In the genomic region with DNA sequence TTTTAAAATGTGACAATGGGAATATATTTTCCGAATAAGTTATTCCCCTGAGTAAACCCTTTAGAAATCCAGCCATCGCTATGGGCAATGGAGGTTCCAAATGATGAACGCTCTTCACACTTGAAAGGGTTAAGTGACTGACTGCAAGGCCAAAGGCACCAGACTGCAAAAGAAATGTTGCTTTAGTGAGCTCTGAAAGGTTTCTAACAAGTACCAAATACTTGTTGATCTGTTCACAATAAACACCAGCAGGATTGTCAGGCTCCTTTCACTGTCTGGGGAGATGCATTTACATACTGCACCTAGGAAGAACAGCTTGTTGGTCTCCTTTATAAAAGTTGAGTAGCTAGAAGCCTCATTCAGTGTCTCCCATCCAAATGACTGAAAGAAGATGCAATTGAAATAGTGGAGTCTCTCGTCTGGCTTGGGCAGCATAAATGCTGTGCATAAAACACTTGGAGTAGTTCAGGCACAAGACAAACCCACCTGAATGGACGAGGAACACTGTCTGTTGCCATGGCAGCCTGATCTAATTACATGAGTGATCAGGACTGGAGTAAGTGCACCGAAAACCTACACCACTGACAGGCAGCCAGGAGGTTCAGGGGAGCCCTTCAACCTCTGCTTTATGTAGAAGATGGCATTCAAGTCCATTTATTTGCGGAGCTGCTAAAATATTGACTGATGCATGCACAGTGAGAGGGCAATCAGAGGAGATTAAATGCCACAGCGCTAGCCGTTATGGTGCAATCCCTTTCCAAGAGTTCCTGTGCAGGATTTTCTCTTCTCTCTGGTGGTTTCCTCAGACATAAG, we compare ENCODE assay signal across 1 cellular context.
TF ChIP-seq lines count a peak whose summit lies in the region.

No MANE protein-coding gene starts in this region.

TF ChIP-seq in HepG2, 621 proteins besides CTCF, POLR2A, EP300 and RAD21 (continued from another document):
- TF ChIP-seq GATAD2A (CRISPR knock-in tag; IDR thresholded peaks at IDR 0.05) (0 out of 2 replicates have a peak, but pooled peaks have one; percentile 11), ZNF331 (CRISPR knock-in tag; IDR thresholded peaks at IDR 0.05) (0 out of 2 replicates have a peak, but pooled peaks have one; percentile 32), ARNTL (CRISPR knock-in tag; IDR thresholded peaks at IDR 0.05) (no peak), CEBPB (IDR thresholded peaks at IDR 0.05; ENCODE audit: borderline replicate concordance, low read depth, low read length) (peak; percentile 78), ZNF34 (CRISPR knock-in tag; IDR thresholded peaks at IDR 0.05; ENCODE audit: borderline replicate concordance) (no peak), SP4 (CRISPR knock-in tag; IDR thresholded peaks at IDR 0.05) (no peak), MYC (CRISPR knock-in tag; IDR thresholded peaks at IDR 0.05; ENCODE audit: borderline replicate concordance) (no peak), ATF5 (CRISPR knock-in tag; IDR thresholded peaks at IDR 0.05; ENCODE audit: low read depth) (no peak), ZNF652 (CRISPR knock-in tag; IDR thresholded peaks at IDR 0.05; ENCODE audit: borderline replicate concordance, low read depth) (peak; percentile 90), FOSL2 (CRISPR knock-in tag; IDR thresholded peaks at IDR 0.05) (no peak), RARG (CRISPR knock-in tag; IDR thresholded peaks at IDR 0.05; ENCODE audit: low read depth) (no peak), BRD4 (CRISPR knock-in tag; IDR thresholded peaks at IDR 0.05) (no peak), RBM22 (optimal IDR thresholded peaks at IDR 0.05; ENCODE audit: low read length) (peak; percentile 54), MXI1 (IDR thresholded peaks at IDR 0.05; ENCODE audit: borderline replicate concordance, low read depth, low read length) (0 out of 3 replicates have a peak, but pooled peaks have one; percentile 12), HMGXB4 (CRISPR knock-in tag; IDR thresholded peaks at IDR 0.05; ENCODE audit: borderline replicate concordance in 1 of 2, low read depth in 1 of 2) (0 out of 4 replicates have a peak, but pooled peaks of 1 of the 2 experiments have one; percentile 19), ZNF510 (CRISPR knock-in tag; IDR thresholded peaks at IDR 0.05; ENCODE audit: low read depth) (no peak), SALL2 (CRISPR knock-in tag; IDR thresholded peaks at IDR 0.05) (no peak), ZNF335 (CRISPR knock-in tag; IDR thresholded peaks at IDR 0.05) (peak; percentile 71; the same call in 1 of the 2 replicates), SNRNP70 (IDR thresholded peaks at IDR 0.05; ENCODE audit: low read depth, low read length) (no peak), KDM4B (CRISPR knock-in tag; IDR thresholded peaks at IDR 0.05) (peak; percentile 30; the same call in 1 of the 2 replicates), ZC3H4 (CRISPR knock-in tag; IDR thresholded peaks at IDR 0.05; ENCODE audit: borderline replicate concordance) (no peak), JARID2 (CRISPR knock-in tag; IDR thresholded peaks at IDR 0.05; ENCODE audit: insufficient replicate concordance) (no peak), TGIF2 (CRISPR knock-in tag; IDR thresholded peaks at IDR 0.05) (0 out of 2 replicates have a peak, but pooled peaks have one; percentile 52), MATR3 (CRISPR knock-in tag; IDR thresholded peaks at IDR 0.05) (no peak), ZNF501 (CRISPR knock-in tag; IDR thresholded peaks at IDR 0.05) (no peak), RFX1 (IDR thresholded peaks at IDR 0.05) (peak; percentile 68), CEBPG (CRISPR knock-in tag; IDR thresholded peaks at IDR 0.05) (peak; percentile 76), EED (CRISPR knock-in tag; IDR thresholded peaks at IDR 0.05) (no peak), MTF2 (CRISPR knock-in tag; IDR thresholded peaks at IDR 0.05; ENCODE audit: borderline replicate concordance) (no peak), RBAK (CRISPR knock-in tag; IDR thresholded peaks at IDR 0.05) (no peak), KDM2A (CRISPR knock-in tag; IDR thresholded peaks at IDR 0.05; ENCODE audit: borderline replicate concordance, low read depth) (0 out of 2 replicates have a peak, but pooled peaks have one; percentile 22), MBD4 (IDR thresholded peaks at IDR 0.05; ENCODE audit: borderline replicate concordance, low read length) (no peak), NFKBIZ (CRISPR knock-in tag; IDR thresholded peaks at IDR 0.05) (0 out of 2 replicates have a peak, but pooled peaks have one; percentile 45), ZNF614 (CRISPR knock-in tag; IDR thresholded peaks at IDR 0.05; ENCODE audit: borderline replicate concordance) (0 out of 2 replicates have a peak, but pooled peaks have one; percentile 17), ZNF607 (CRISPR knock-in tag; IDR thresholded peaks at IDR 0.05; ENCODE audit: borderline replicate concordance) (no peak), ZNF790 (CRISPR knock-in tag; IDR thresholded peaks at IDR 0.05; ENCODE audit: borderline replicate concordance) (no peak), TOPORS (CRISPR knock-in tag; IDR thresholded peaks at IDR 0.05) (no peak), ZFYVE20 (CRISPR knock-in tag; IDR thresholded peaks at IDR 0.05; ENCODE audit: borderline replicate concordance, low read depth) (no peak), SIN3A (IDR thresholded peaks at IDR 0.05; ENCODE audit: borderline replicate concordance, low read depth, low read length) (no peak), HBP1 (CRISPR knock-in tag; IDR thresholded peaks at IDR 0.05; ENCODE audit: low read depth) (peak; percentile 43; the same call in 1 of the 2 replicates), ARID3A (IDR thresholded peaks at IDR 0.05; ENCODE audit: low read depth, low read length) (peak; percentile 17; the same call in 1 of the 2 replicates), RFX3 (CRISPR knock-in tag; IDR thresholded peaks at IDR 0.05) (peak; percentile 81), ZBTB7B (CRISPR knock-in tag; IDR thresholded peaks at IDR 0.05) (no peak), ZBTB33 (CRISPR knock-in tag; IDR thresholded peaks at IDR 0.05) (peak; percentile 59; the same call in 1 of the 2 replicates)
- TF ChIP-seq, protein P1, sequence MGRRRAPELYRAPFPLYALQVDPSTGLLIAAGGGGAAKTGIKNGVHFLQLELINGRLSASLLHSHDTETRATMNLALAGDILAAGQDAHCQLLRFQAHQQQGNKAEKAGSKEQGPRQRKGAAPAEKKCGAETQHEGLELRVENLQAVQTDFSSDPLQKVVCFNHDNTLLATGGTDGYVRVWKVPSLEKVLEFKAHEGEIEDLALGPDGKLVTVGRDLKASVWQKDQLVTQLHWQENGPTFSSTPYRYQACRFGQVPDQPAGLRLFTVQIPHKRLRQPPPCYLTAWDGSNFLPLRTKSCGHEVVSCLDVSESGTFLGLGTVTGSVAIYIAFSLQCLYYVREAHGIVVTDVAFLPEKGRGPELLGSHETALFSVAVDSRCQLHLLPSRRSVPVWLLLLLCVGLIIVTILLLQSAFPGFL (CRISPR knock-in tag; IDR thresholded peaks at IDR 0.05), result no peak
